11 cellular contexts compared by ENCODE assay signal in genomic region chr3:112489674-112490479, GRCh38. TPM values are rescaled to one million over a fixed set of nuclear protein-coding genes. Genes with fewer than 3 reads are reported as not detected.
DNase-seq lines count a peak whose midpoint lies in the region; ATAC-seq and TF ChIP-seq lines count a peak whose summit lies in the region.
"Had no signal": no experiment of that assay in that cellular context is flagged by ENCODE, and none has a peak within 500 bp of the region (broad histone marks: within the 10 kb centered on the region; RNA-seq: fewer than 3 reads in every experiment).

No MANE protein-coding gene starts in this region.

- H3K9me3 Mint-ChIP-seq in endothelial cell (ENCODE audit: unreplicated experiment): no peaks in the 10 kb centered on the region
- H3K9me3 Mint-ChIP-seq: nephron had no signal

- no peaks in the 10 kb centered on the region for H3K27me3 Mint-ChIP-seq in endothelial cell (ENCODE audit: unreplicated experiment)

- no peak for TF ChIP-seq CTCF in endothelial cell (IDR thresholded peaks at IDR 0.05; ENCODE audit: unreplicated experiment)

- peaks cover 9% of the 10 kb centered on the region for H3K4me1 Mint-ChIP-seq in endothelial cell (ENCODE audit: unreplicated experiment)
- H3K4me1 Mint-ChIP-seq: nephron had no signal

- DNase-seq in endothelial cell (ENCODE audit: low spot score): no peak
- no peak for DNase-seq in OCI-M2 (lab: John Stamatoyannopoulos, UW; ENCODE audit: unreplicated experiment)
- no peak for DNase-seq in NCI-H1417 treated with DMSO at 0.1 percent for 48 hours (lab: John Stamatoyannopoulos, UW)
- no peak for DNase-seq in NCI-H2171 treated with DMSO at 0.1 percent for 48 hours (lab: John Stamatoyannopoulos, UW)
- DNase-seq: NCI-H2029, Peyer's patch had no signal

- peak; percentile 73 for ATAC-seq in GM18511 (IDR thresholded peaks at IDR 0.05; ENCODE audit: unreplicated experiment)
- ATAC-seq in GM19397 (IDR thresholded peaks at IDR 0.05; ENCODE audit: unreplicated experiment): peak; percentile 46
- ATAC-seq in HG03159 (IDR thresholded peaks at IDR 0.05; ENCODE audit: unreplicated experiment): peak; percentile 58

- H3K36me3 Mint-ChIP-seq in endothelial cell (ENCODE audit: low read depth, unreplicated experiment): no peaks in the 10 kb centered on the region

- H3K27ac Mint-ChIP-seq in endothelial cell (ENCODE audit: unreplicated experiment): peak overlapping the region; percentile 65
- H3K27ac Mint-ChIP-seq: nephron had no signal

- no peak overlapping the region for H3K4me3 Mint-ChIP-seq in endothelial cell (ENCODE audit: unreplicated experiment)
- H3K4me3 Mint-ChIP-seq: nephron had no signal

RNA-seq across cellular contexts. Expression of gene BTLA, which starts 9.4 kb away (rescaled TPM):
- not detected for total RNA-seq in endothelial cell (ENCODE audit: unreplicated experiment)
- total RNA-seq: ascending aorta had no signal
